In genomic region chr1:40373323-40374283, GRCh38 we compare ENCODE assay signal across 1 cellular context.
TF ChIP-seq lines count a peak whose summit lies in the region.

Gene SMAP2, plus strand, starts transcription at chr1:40373727. Its CDS starts 394 bp downstream, at chr1:40374121.

TF ChIP-seq in SK-N-SH, 30 proteins besides CTCF, POLR2A, EP300 and RAD21 (continued from another document):
- TF ChIP-seq EZH2phosphoT487 (IDR thresholded peaks at IDR 0.05; ENCODE audit: borderline replicate concordance, low read depth) (no peak), JUND (IDR thresholded peaks at IDR 0.05) (no peak), MXI1 (IDR thresholded peaks at IDR 0.05; ENCODE audit: low read depth, low read length) (peak; percentile 40; the same call in 1 of the 2 replicates), GATA2 (CRISPR knock-in tag; IDR thresholded peaks at IDR 0.05) (no peak), GABPA (IDR thresholded peaks at IDR 0.05; ENCODE audit: low read depth) (peak; percentile 64), USF1 (IDR thresholded peaks at IDR 0.05; ENCODE audit: borderline replicate concordance, low read depth) (no peak), RCOR1 (IDR thresholded peaks at IDR 0.05; ENCODE audit: low read length) (no peak)
